In the genomic region with DNA sequence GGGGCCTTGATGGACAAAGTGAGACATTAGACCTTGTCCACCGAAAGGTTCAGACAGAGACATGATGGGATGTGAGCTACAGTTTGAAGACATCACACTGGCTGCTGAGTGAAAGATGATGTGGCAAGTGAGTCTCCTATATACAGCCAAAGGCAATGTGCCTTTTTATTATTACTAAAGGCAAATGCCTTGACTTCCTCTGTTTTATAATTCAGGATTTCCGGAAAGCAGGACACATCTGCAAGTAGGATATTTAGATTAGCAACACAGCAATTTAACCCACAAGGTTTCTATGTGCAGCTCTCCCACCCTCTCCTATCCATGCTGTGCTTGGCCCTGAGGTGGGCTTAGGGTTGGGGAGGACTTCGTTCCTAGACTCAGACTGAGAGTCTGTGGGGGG, we compare ENCODE assay signal across 29 cellular contexts. TPM values are rescaled to one million over a fixed set of nuclear protein-coding genes. Genes with fewer than 3 reads are reported as not detected.
"Had no signal": no experiment of that assay in that cellular context is flagged by ENCODE, and none has a peak within 500 bp of the region (broad histone marks: within the 10 kb centered on the region; RNA-seq: fewer than 3 reads in every experiment).

No MANE protein-coding gene starts in this region.

- ATAC-seq: mucosa of descending colon; naive thymus-derived CD4-positive, alpha-beta T cell; natural killer cell treated with Interleukin-12 subunit alpha and Interleukin-12 subunit beta and Interleukin-15 and Interleukin-18, amount 100 ng/mL, for 72 hours; right lobe of liver; stimulated activated memory B cell treated with anti-CD40 and anti-IgM and Interleukin-4, amounts not matched to agents 10 μg/mL and 1 μg/mL and 100 μg/mL, for 72 hours; stimulated activated naive CD8-positive, alpha-beta T cell treated with anti-CD3 and anti-CD28 coated beads, Interleukin-15, amount 100 ng/mL, for 72 hours; upper lobe of right lung had no signal

- DNase-seq: islet precursor cell; left ventricle myocardium inferior; midbrain; mucosa of descending colon; naive thymus-derived CD4-positive, alpha-beta T cell; ovary; right lobe of liver; stimulated activated CD4-positive, alpha-beta T cell treated with anti-CD3 and anti-CD28 coated beads, Interleukin-1b, Interleukin-23, amount 100 ng/mL, for 48 hours; stimulated activated CD4-positive, alpha-beta T cell treated with anti-CD3 and anti-CD28 coated beads, Interleukin-2, amount 100 ng/mL, for 48 hours; stimulated activated CD4-positive, alpha-beta T cell treated with anti-CD3 and anti-CD28 coated beads, Interleukin-4, amount 100 ng/mL, for 4 hours; stimulated activated CD8-positive, alpha-beta memory T cell treated with anti-CD3 and anti-CD28 coated beads, Interleukin-4, amount 100 ng/mL, for 48 hours; stimulated activated naive CD4-positive, alpha-beta T cell treated with Interleukin-2 at 50 U/mL for 16 hours; stimulated activated naive CD8-positive, alpha-beta T cell treated with anti-CD3 and anti-CD28 coated beads, Interleukin-15, amount 100 ng/mL, for 72 hours; substantia nigra; trophoblast cell; upper lobe of right lung had no signal

- FAIRE-seq: urothelium cell line had no signal

- H3K27ac Mint-ChIP-seq: memory B cell; naive thymus-derived CD4-positive, alpha-beta T cell; natural killer cell treated with Interleukin-12 subunit alpha and Interleukin-12 subunit beta and Interleukin-15 and Interleukin-18, amount 100 ng/mL, for 72 hours; stimulated activated memory B cell treated with anti-CD40 and anti-IgM and Interleukin-4, amounts not matched to agents 10 μg/mL and 1 μg/mL and 100 μg/mL, for 72 hours; stimulated activated naive CD8-positive, alpha-beta T cell treated with anti-CD3 and anti-CD28 coated beads, Interleukin-15, amount 100 ng/mL, for 72 hours had no signal

- H3K9me3 ChIP-seq: left ventricle myocardium inferior, mucosa of descending colon, ovary, right atrium auricular region, right lobe of liver, upper lobe of right lung had no signal

- H3K4me3 ChIP-seq: hepatocyte, left ventricle myocardium inferior, lung, mucosa of descending colon, ovary, right atrium auricular region, right lobe of liver, smooth muscle cell, upper lobe of right lung had no signal

- H3K36me3 Mint-ChIP-seq: memory B cell; naive thymus-derived CD4-positive, alpha-beta T cell; natural killer cell treated with Interleukin-12 subunit alpha and Interleukin-12 subunit beta and Interleukin-15 and Interleukin-18, amount 100 ng/mL, for 72 hours; stimulated activated memory B cell treated with anti-CD40 and anti-IgM and Interleukin-4, amounts not matched to agents 10 μg/mL and 1 μg/mL and 100 μg/mL, for 72 hours had no signal

- H3K4me3 Mint-ChIP-seq: stimulated activated memory B cell treated with anti-CD40 and anti-IgM and Interleukin-4, amounts not matched to agents 10 μg/mL and 1 μg/mL and 100 μg/mL, for 72 hours; stimulated activated naive CD8-positive, alpha-beta T cell treated with anti-CD3 and anti-CD28 coated beads, Interleukin-15, amount 100 ng/mL, for 72 hours had no signal

- H2AFZ ChIP-seq: hepatocyte had no signal

- H3K36me3 ChIP-seq: left ventricle myocardium inferior, ovary, right atrium auricular region, right lobe of liver, upper lobe of right lung had no signal

- H3K27me3 ChIP-seq: hepatocyte, ovary, right atrium auricular region, upper lobe of right lung had no signal

- H3K9me3 Mint-ChIP-seq: memory B cell; naive thymus-derived CD4-positive, alpha-beta T cell; natural killer cell treated with Interleukin-12 subunit alpha and Interleukin-12 subunit beta and Interleukin-15 and Interleukin-18, amount 100 ng/mL, for 72 hours; stimulated activated memory B cell treated with anti-CD40 and anti-IgM and Interleukin-4, amounts not matched to agents 10 μg/mL and 1 μg/mL and 100 μg/mL, for 72 hours; stimulated activated naive CD8-positive, alpha-beta T cell treated with anti-CD3 and anti-CD28 coated beads, Interleukin-15, amount 100 ng/mL, for 72 hours had no signal

- H3K27ac ChIP-seq: hepatocyte, left ventricle myocardium inferior, ovary, right atrium auricular region, right lobe of liver, upper lobe of right lung had no signal

- H3K4me2 ChIP-seq: hepatocyte, smooth muscle cell had no signal

RNA-seq across cellular contexts. Expression of gene SPATA12, which starts 20.7 kb away (rescaled TPM):
- total RNA-seq: left ventricle myocardium inferior; lower leg skin; mesenteric fat pad; naive thymus-derived CD4-positive, alpha-beta T cell; natural killer cell treated with Interleukin-12 subunit alpha and Interleukin-12 subunit beta and Interleukin-15 and Interleukin-18, amount 100 ng/mL, for 72 hours; omental fat pad; right atrium auricular region; skeletal muscle tissue; smooth muscle cell; temporal lobe had no signal
- polyA plus RNA-seq: naive thymus-derived CD4-positive, alpha-beta T cell; smooth muscle cell had no signal
